ENCODE assay signal across 1 cellular context in genomic region chr7:130994378-130995115, GRCh38.
TF ChIP-seq lines count a peak whose summit lies in the region.

No MANE protein-coding gene starts in this region.

TF ChIP-seq in HepG2, 621 proteins besides CTCF, POLR2A, EP300 and RAD21 (continued from another document):
- TF ChIP-seq ZBTB33 (CRISPR knock-in tag; IDR thresholded peaks at IDR 0.05): peak; percentile 34; the same call in 1 of the 2 replicates
- TF ChIP-seq ZNF687 (CRISPR knock-in tag; IDR thresholded peaks at IDR 0.05): peak; percentile 25; the same call in 1 of the 2 replicates
